1 cellular context compared by ENCODE assay signal in the genomic region with DNA sequence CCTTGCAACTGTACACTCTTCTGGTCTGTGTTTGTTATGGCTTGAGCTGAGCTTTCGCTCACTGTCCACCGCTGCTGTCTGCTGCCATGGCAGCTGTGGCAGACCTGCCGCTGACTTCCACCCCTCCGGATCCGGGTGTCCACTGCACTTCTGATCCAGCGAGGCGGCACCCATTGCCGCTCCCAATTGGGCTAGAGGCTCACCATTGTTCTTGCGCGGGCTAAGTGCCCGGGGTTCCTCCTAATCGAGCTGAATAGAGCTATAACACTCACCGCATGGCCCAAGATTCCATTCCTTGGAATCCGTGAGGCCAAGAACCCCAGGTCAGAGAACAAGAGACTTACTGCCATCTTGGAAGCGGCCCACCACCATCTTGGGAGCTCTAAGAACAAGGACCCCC.
TF ChIP-seq lines count a peak whose summit lies in the region.

No MANE protein-coding gene starts in this region.

TF ChIP-seq in HCT116, 20 proteins besides CTCF, POLR2A, EP300 and RAD21 (continued from another document):
- TF ChIP-seq, protein P1, sequence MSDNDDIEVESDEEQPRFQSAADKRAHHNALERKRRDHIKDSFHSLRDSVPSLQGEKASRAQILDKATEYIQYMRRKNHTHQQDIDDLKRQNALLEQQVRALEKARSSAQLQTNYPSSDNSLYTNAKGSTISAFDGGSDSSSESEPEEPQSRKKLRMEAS (IDR thresholded peaks at IDR 0.05) = no peak
- no peak for TF ChIP-seq YY1 (IDR thresholded peaks at IDR 0.05; ENCODE audit: extremely low read depth, insufficient replicate concordance, low read depth, low read length)
